Comparison of ENCODE assay signal across 1 cellular context in the genomic region with DNA sequence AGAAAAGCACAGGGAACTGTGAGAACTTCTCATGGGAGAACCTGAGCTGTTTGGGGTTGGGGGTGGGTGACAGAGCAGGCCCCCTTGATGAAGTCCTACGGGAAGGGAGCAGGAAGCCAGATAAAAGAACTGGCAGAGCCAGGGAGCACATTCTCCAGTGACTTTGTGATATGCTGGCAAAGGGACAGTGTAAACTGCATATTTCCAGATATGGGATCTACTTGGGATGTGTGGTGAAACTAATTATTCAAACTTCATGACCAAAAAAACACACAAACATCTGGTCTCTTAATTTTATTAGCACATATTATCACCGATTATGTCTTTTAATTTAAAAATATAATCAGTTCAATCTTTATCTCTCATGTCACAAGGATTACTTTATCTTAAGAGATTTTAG.
A peak's percentile ranks its signal among the peaks of the same experiment; 100 is the strongest.
TF ChIP-seq lines count a peak whose summit lies in the region.

No MANE protein-coding gene starts in this region.

TF ChIP-seq in SK-N-SH treated with all-trans-retinoic acid at 6 μM for 48 hours, 23 proteins besides CTCF, POLR2A, EP300 and RAD21 (continued from another document):
- TF ChIP-seq, protein P1, sequence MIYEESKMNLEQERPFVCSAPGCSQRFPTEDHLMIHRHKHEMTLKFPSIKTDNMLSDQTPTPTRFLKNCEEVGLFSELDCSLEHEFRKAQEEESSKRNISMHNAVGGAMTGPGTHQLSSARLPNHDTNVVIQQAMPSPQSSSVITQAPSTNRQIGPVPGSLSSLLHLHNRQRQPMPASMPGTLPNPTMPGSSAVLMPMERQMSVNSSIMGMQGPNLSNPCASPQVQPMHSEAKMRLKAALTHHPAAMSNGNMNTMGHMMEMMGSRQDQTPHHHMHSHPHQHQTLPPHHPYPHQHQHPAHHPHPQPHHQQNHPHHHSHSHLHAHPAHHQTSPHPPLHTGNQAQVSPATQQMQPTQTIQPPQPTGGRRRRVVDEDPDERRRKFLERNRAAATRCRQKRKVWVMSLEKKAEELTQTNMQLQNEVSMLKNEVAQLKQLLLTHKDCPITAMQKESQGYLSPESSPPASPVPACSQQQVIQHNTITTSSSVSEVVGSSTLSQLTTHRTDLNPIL (CRISPR knock-in tag; IDR thresholded peaks at IDR 0.05; ENCODE audit: low read depth): no peak
- peak; percentile 92 for TF ChIP-seq TCF4 (CRISPR knock-in tag; IDR thresholded peaks at IDR 0.05; ENCODE audit: borderline replicate concordance)
- TF ChIP-seq SNAI2 (CRISPR knock-in tag; IDR thresholded peaks at IDR 0.05): no peak
- no peak for TF ChIP-seq ZNF8 (CRISPR knock-in tag; IDR thresholded peaks at IDR 0.05)
